ENCODE assay signal across 9 cellular contexts in genomic region chr4:25330905-25331816, GRCh38. TPM values are rescaled to one million over a fixed set of nuclear protein-coding genes. Genes with fewer than 3 reads are reported as not detected.
DNase-seq lines count a peak whose midpoint lies in the region; ATAC-seq and TF ChIP-seq lines count a peak whose summit lies in the region.
"Had no signal": no experiment of that assay in that cellular context is flagged by ENCODE, and none has a peak within 500 bp of the region (broad histone marks: within the 10 kb centered on the region; RNA-seq: fewer than 3 reads in every experiment).

No MANE protein-coding gene starts in this region.

- H3K36me3 ChIP-seq in GM06990 (ENCODE audit: control insufficient read depth, insufficient read depth, low read length) (no peaks in the 10 kb centered on the region; the same call in 1 of the 2 replicates), Caco-2 (ENCODE audit: control insufficient read depth, insufficient read depth, low read length) (no peaks in the 10 kb centered on the region)

- no peak overlapping the region for H3K27ac Mint-ChIP-seq in Caco-2 (ENCODE audit: unreplicated experiment)

- no TSS peak for BruUV-seq in Caco-2 (replicated peaks; lab: Mats Ljungman, UMichigan)

- H3K27me3 Mint-ChIP-seq in Caco-2 (ENCODE audit: insufficient read depth, unreplicated experiment), result no peaks in the 10 kb centered on the region

- ATAC-seq in GM19468 (IDR thresholded peaks at IDR 0.05; ENCODE audit: extremely low read depth, unreplicated experiment) (peak; percentile 70), HG03460 (IDR thresholded peaks at IDR 0.05; ENCODE audit: unreplicated experiment) (peak; percentile 70)

- POLR2A ChIA-PET in Caco-2 (lab: Charles Lee), result interaction anchor here (0.6 to 0.9 kb wide), 3 partner anchors 9 to 82 kb away, joined by 3 to 5 read pairs (median 4); no protein-coding TSS in a partner anchor

- no peaks in the 10 kb centered on the region for H3K9me3 ChIP-seq in Caco-2

- peak; percentile 39 for DNase-seq in GM06990 (ENCODE audit: extremely low read depth, insufficient read length)
- peak; percentile 58 for DNase-seq in fibroblast of villous mesenchyme (ENCODE audit: low read depth)
- DNase-seq in Caco-2, result no peak
- no peak for DNase-seq in SW480 (ENCODE audit: low spot score)
- no peak for DNase-seq in middle frontal gyrus (ENCODE audit: extremely low spot score, low spot score)
- DNase-seq in COR-L47 (lab: John Stamatoyannopoulos, UW), result no peak
- DNase-seq: NK-92 treated with Interleukin-12 subunit alpha and Interleukin-12 subunit beta, amount 100 ng/mL, for 24 hours had no signal

- no peaks in the 10 kb centered on the region for H3K4me1 Mint-ChIP-seq in Caco-2 (ENCODE audit: low read depth, unreplicated experiment)

- intact Hi-C loops in Caco-2 (cut with micrococcal nuclease; ENCODE audit: unreplicated experiment), result no loop called here

- peaks cover 6% of the 10 kb centered on the region for H3K36me3 Mint-ChIP-seq in Caco-2 (ENCODE audit: insufficient read depth, unreplicated experiment)

- no peaks in the 10 kb centered on the region for H3K9me3 Mint-ChIP-seq in Caco-2 (ENCODE audit: unreplicated experiment)

- H3K4me3 Mint-ChIP-seq in Caco-2 (ENCODE audit: unreplicated experiment), result no peak overlapping the region

- no peaks in the 10 kb centered on the region for H3K4me1 ChIP-seq in Caco-2

- CTCF ChIA-PET in Caco-2 (lab: Charles Lee), result interaction anchor here (2.2 kb wide), 1 partner anchor 19 kb away, joined by 5 read pairs; the partner anchor contains the start of gene ZCCHC4

- TF ChIP-seq CTCF in GM06990 (IDR thresholded peaks at IDR 0.05; ENCODE audit: insufficient read depth, low read length, poor library complexity, severe bottlenecking), result no peak
- TF ChIP-seq CTCF in fibroblast of villous mesenchyme (IDR thresholded peaks at IDR 0.05; ENCODE audit: insufficient read depth, low read depth, low read length), result no peak
- TF ChIP-seq CTCF in Caco-2 (IDR thresholded peaks at IDR 0.05; ENCODE audit: insufficient read depth in 1 of 2, low read depth in 1 of 2, low read length in 1 of 2, severe bottlenecking in 1 of 2, unreplicated experiment in 1 of 2), result no peak

- H3K27me3 ChIP-seq in GM06990 (replicated peaks; ENCODE audit: control insufficient read depth, insufficient read depth, low read length) (no peaks in the 10 kb centered on the region), Caco-2 (replicated peaks; ENCODE audit: control insufficient read depth, insufficient read depth, low read length) (no peaks in the 10 kb centered on the region)

- H3K4me3 ChIP-seq in GM06990 (replicated peaks; ENCODE audit: low read depth, low read length) (peak overlapping the region; percentile 18; the same call in 1 of the 2 replicates), fibroblast of villous mesenchyme (ENCODE audit: low read depth, low read length) (peak overlapping the region; percentile 46), Caco-2 (ENCODE audit: low read depth, low read length) (no peak overlapping the region)

RNA-seq across cellular contexts. Expression of gene ZCCHC4, which starts 18.6 kb away (rescaled TPM):
- total RNA-seq in fibroblast of villous mesenchyme, result 11.0 and 15.1 TPM in 2 replicates
- 13.1 and 13.2 TPM in 2 replicates for total RNA-seq in Caco-2 (2022)

RNA-seq across cellular contexts. Expression of gene ANAPC4, which starts 45.9 kb away (rescaled TPM):
- total RNA-seq in fibroblast of villous mesenchyme (25.4 and 27.6 TPM in 2 replicates), Caco-2 (2022) (24.9 and 32.3 TPM in 2 replicates)

Comparison
In these comparisons a context has a peak if more than half of its experiments do, and no peak if none do; other contexts are left out.
1. DNase-seq: peak in GM06990 (single experiment) and fibroblast of villous mesenchyme (single experiment); none in Caco-2 (0 of 2), SW480 (single experiment), middle frontal gyrus (single experiment) and COR-L47 (single experiment).